In genomic region chr5:81767938-81768337, GRCh38 we compare ENCODE assay signal across 20 cellular contexts.
"Had no signal": no experiment of that assay in that cellular context is flagged by ENCODE, and none has a peak within 500 bp of the region (broad histone marks: within the 10 kb centered on the region; RNA-seq: fewer than 3 reads in every experiment).

No MANE protein-coding gene starts in this region.

- DNase-seq: activated B cell treated with CpG ODN at 0.5 μM for 24 hours; activated CD4-positive, alpha-beta T cell treated with anti-CD3 and anti-CD28 coated beads for 48 hours; activated CD8-positive, alpha-beta T cell treated with anti-CD3 and anti-CD28 coated beads for 36 hours; activated gamma-delta T cell treated with Interleukin-2 at 50 U/mL for 16 hours; anterior cingulate cortex; erythroblast; natural killer cell; occipital lobe; psoas muscle; spleen; T-helper 2 cell had no signal

- H3K27me3 ChIP-seq: hepatocyte, spleen had no signal

- H3K27ac ChIP-seq: psoas muscle, spleen had no signal

- H3K36me3 ChIP-seq: spleen had no signal

- ATAC-seq: activated CD8-positive, alpha-beta T cell treated with anti-CD3 and anti-CD28 coated beads for 36 hours; left lobe of liver; natural killer cell; psoas muscle; sciatic nerve had no signal

- H3K79me2 ChIP-seq: hepatocyte had no signal

- H3K9me3 Mint-ChIP-seq: activated B cell treated with CpG ODN at 0.5 μM for 24 hours; activated CD8-positive, alpha-beta T cell treated with anti-CD3 and anti-CD28 coated beads for 36 hours; memory B cell; natural killer cell had no signal

- H3K9me3 ChIP-seq: psoas muscle, spleen had no signal

- H3K36me3 Mint-ChIP-seq: memory B cell, natural killer cell had no signal

- H3K27me3 Mint-ChIP-seq: activated CD8-positive, alpha-beta T cell treated with anti-CD3 and anti-CD28 coated beads for 36 hours had no signal

- H3K4me1 ChIP-seq: psoas muscle, spleen had no signal

- FAIRE-seq: bronchial epithelial cell, keratinocyte, TTC549, urothelium cell line had no signal

- H3K4me3 ChIP-seq: hepatocyte, psoas muscle, spleen had no signal

- H3K4me3 Mint-ChIP-seq: activated B cell treated with CpG ODN at 0.5 μM for 24 hours; activated CD8-positive, alpha-beta T cell treated with anti-CD3 and anti-CD28 coated beads for 36 hours; activated naive CD8-positive, alpha-beta T cell; memory B cell; natural killer cell had no signal

- H3K27ac Mint-ChIP-seq: activated B cell treated with CpG ODN at 0.5 μM for 24 hours; activated CD8-positive, alpha-beta T cell treated with anti-CD3 and anti-CD28 coated beads for 36 hours; activated naive CD8-positive, alpha-beta T cell; memory B cell; natural killer cell had no signal

- H3K4me2 ChIP-seq: hepatocyte had no signal

- H3K4me1 Mint-ChIP-seq: activated B cell treated with CpG ODN at 0.5 μM for 24 hours, memory B cell, natural killer cell had no signal
